31 cellular contexts compared by ENCODE assay signal in genomic region chr1:94260635-94261387, GRCh38. TPM values are rescaled to one million over a fixed set of nuclear protein-coding genes. Genes with fewer than 3 reads are reported as not detected.
"Had no signal": no experiment of that assay in that cellular context is flagged by ENCODE, and none has a peak within 500 bp of the region (broad histone marks: within the 10 kb centered on the region; RNA-seq: fewer than 3 reads in every experiment).

No MANE protein-coding gene starts in this region.

- H3K4me3 ChIP-seq: esophagus squamous epithelium, left ventricle myocardium inferior, lung, psoas muscle, suprapubic skin, tibial nerve had no signal

- H2AFZ ChIP-seq: parathyroid adenoma had no signal

- H3K36me3 Mint-ChIP-seq: activated naive CD4-positive, alpha-beta T cell treated with anti-CD3 and anti-CD28 coated beads, Interleukin-2, amount 50 U/mL, for 24 hours; naive thymus-derived CD8-positive, alpha-beta T cell; WTC11 had no signal

- H3K27me3 ChIP-seq: esophagus squamous epithelium, suprapubic skin, tibial nerve had no signal

- H3K79me2 ChIP-seq: parathyroid adenoma had no signal

- DNase-seq: activated CD4-positive, alpha-beta memory T cell treated with anti-CD3 and anti-CD28 coated beads, Interleukin-2, amount 10 ng/mL, durations not matched to agents 7 days and 5 days; activated CD4-positive, alpha-beta T cell treated with anti-CD3 and anti-CD28 coated beads for 1 hour; activated CD4-positive, alpha-beta T cell treated with anti-CD3 and anti-CD28 coated beads, Interleukin-2, amount 10 ng/mL, durations not matched to agents 7 days and 5 days; activated CD8-positive, alpha-beta memory T cell treated with anti-CD3 and anti-CD28 coated beads, Interleukin-2, amount 50 U/mL, for 48 hours; activated naive CD8-positive, alpha-beta T cell treated with anti-CD3 and anti-CD28 coated beads, Interleukin-2, amount 50 U/mL, for 24 hours; activated T-cell treated with anti-CD3 and anti-CD28 coated beads, Interleukin-2, amount 50 U/mL, for 24 hours; amygdala; effector CD8-positive, alpha-beta T cell; esophagus squamous epithelium; foreskin melanocyte; left ventricle myocardium inferior; naive thymus-derived CD8-positive, alpha-beta T cell; nucleus accumbens; psoas muscle; stimulated activated CD4-positive, alpha-beta T cell treated with anti-CD3 and anti-CD28 coated beads, Interleukin-15, amount 100 ng/mL, for 24 hours; stimulated activated CD4-positive, alpha-beta T cell treated with anti-CD3 and anti-CD28 coated beads, Interleukin-2, amount 100 ng/mL, for 24 hours; stimulated activated naive B cell treated with anti-CD40 and anti-IgM and Interleukin-4, amounts not matched to agents 10 μg/mL and 1 μg/mL and 100 μg/mL, for 72 hours; T-helper 2 cell had no signal

- H3K9ac ChIP-seq: parathyroid adenoma had no signal

- FAIRE-seq: bronchial epithelial cell, endometrium, islet of Langerhans had no signal

- H3K9me3 Mint-ChIP-seq: activated CD4-positive, alpha-beta memory T cell treated with anti-CD3 and anti-CD28 coated beads, Interleukin-2, amount 10 ng/mL, durations not matched to agents 7 days and 5 days; activated CD4-positive, alpha-beta T cell treated with anti-CD3 and anti-CD28 coated beads, Interleukin-2, amount 10 ng/mL, durations not matched to agents 7 days and 5 days; activated naive CD4-positive, alpha-beta T cell treated with anti-CD3 and anti-CD28 coated beads, Interleukin-2, amount 50 U/mL, for 24 hours; activated naive CD8-positive, alpha-beta T cell treated with anti-CD3 and anti-CD28 coated beads, Interleukin-2, amount 50 U/mL, for 24 hours; activated T-cell treated with anti-CD3 and anti-CD28 coated beads, Interleukin-2, amount 50 U/mL, for 24 hours; activated T-helper 2 cell treated with anti-CD3 and anti-CD28 coated beads, Interferon-gamma antibody, Interleukin-2, Interleukin-4, amounts not matched to agents 10 μg/mL and 5 μg/mL and 100 μg/mL, durations not matched to agents 14 hours and 24 hours and 36 hours; central memory CD8-positive, alpha-beta T cell; neural crest cell; stimulated activated naive B cell treated with anti-CD40 and anti-IgM and Interleukin-4, amounts not matched to agents 10 μg/mL and 1 μg/mL and 100 μg/mL, for 72 hours; WTC11 had no signal

- H3K9me3 ChIP-seq: esophagus squamous epithelium, left ventricle myocardium inferior, psoas muscle, suprapubic skin, tibial nerve had no signal

- H3K27ac ChIP-seq: epithelial cell of prostate, esophagus squamous epithelium, left ventricle myocardium inferior, parathyroid adenoma, psoas muscle, suprapubic skin, tibial nerve had no signal

- H3K36me3 ChIP-seq: esophagus squamous epithelium, left ventricle myocardium inferior, suprapubic skin, tibial nerve had no signal

- H3K4me3 Mint-ChIP-seq: activated CD4-positive, alpha-beta memory T cell treated with anti-CD3 and anti-CD28 coated beads, Interleukin-2, amount 10 ng/mL, durations not matched to agents 7 days and 5 days; activated CD4-positive, alpha-beta T cell treated with anti-CD3 and anti-CD28 coated beads, Interleukin-2, amount 10 ng/mL, durations not matched to agents 7 days and 5 days; activated naive CD4-positive, alpha-beta T cell treated with anti-CD3 and anti-CD28 coated beads, Interleukin-2, amount 50 U/mL, for 24 hours; activated naive CD8-positive, alpha-beta T cell treated with anti-CD3 and anti-CD28 coated beads, Interleukin-2, amount 50 U/mL, for 24 hours; activated T-cell treated with anti-CD3 and anti-CD28 coated beads, Interleukin-2, amount 50 U/mL, for 24 hours; central memory CD8-positive, alpha-beta T cell; naive thymus-derived CD8-positive, alpha-beta T cell; neural crest cell; stimulated activated naive B cell treated with anti-CD40 and anti-IgM and Interleukin-4, amounts not matched to agents 10 μg/mL and 1 μg/mL and 100 μg/mL, for 72 hours; WTC11 had no signal

- H3K27ac Mint-ChIP-seq: activated CD4-positive, alpha-beta memory T cell treated with anti-CD3 and anti-CD28 coated beads, Interleukin-2, amount 10 ng/mL, durations not matched to agents 7 days and 5 days; activated CD4-positive, alpha-beta T cell treated with anti-CD3 and anti-CD28 coated beads, Interleukin-2, amount 10 ng/mL, durations not matched to agents 7 days and 5 days; activated naive CD4-positive, alpha-beta T cell treated with anti-CD3 and anti-CD28 coated beads, Interleukin-2, amount 50 U/mL, for 24 hours; activated naive CD8-positive, alpha-beta T cell treated with anti-CD3 and anti-CD28 coated beads, Interleukin-2, amount 50 U/mL, for 24 hours; activated T-cell treated with anti-CD3 and anti-CD28 coated beads, Interleukin-2, amount 50 U/mL, for 24 hours; activated T-helper 2 cell treated with anti-CD3 and anti-CD28 coated beads, Interferon-gamma antibody, Interleukin-2, Interleukin-4, amounts not matched to agents 10 μg/mL and 5 μg/mL and 100 μg/mL, durations not matched to agents 14 hours and 24 hours and 36 hours; naive thymus-derived CD8-positive, alpha-beta T cell; stimulated activated naive B cell treated with anti-CD40 and anti-IgM and Interleukin-4, amounts not matched to agents 10 μg/mL and 1 μg/mL and 100 μg/mL, for 72 hours; WTC11 had no signal

- H3K4me1 Mint-ChIP-seq: activated CD4-positive, alpha-beta memory T cell treated with anti-CD3 and anti-CD28 coated beads, Interleukin-2, amount 10 ng/mL, durations not matched to agents 7 days and 5 days; activated CD4-positive, alpha-beta T cell treated with anti-CD3 and anti-CD28 coated beads, Interleukin-2, amount 10 ng/mL, durations not matched to agents 7 days and 5 days; activated naive CD4-positive, alpha-beta T cell treated with anti-CD3 and anti-CD28 coated beads, Interleukin-2, amount 50 U/mL, for 24 hours; activated naive CD8-positive, alpha-beta T cell treated with anti-CD3 and anti-CD28 coated beads, Interleukin-2, amount 50 U/mL, for 24 hours; central memory CD8-positive, alpha-beta T cell; naive thymus-derived CD8-positive, alpha-beta T cell; neural crest cell had no signal

- ATAC-seq: activated naive CD8-positive, alpha-beta T cell treated with anti-CD3 and anti-CD28 coated beads, Interleukin-2, amount 50 U/mL, for 24 hours; naive thymus-derived CD8-positive, alpha-beta T cell; psoas muscle had no signal

RNA-seq across cellular contexts. Expression of gene ARHGAP29, which starts 23.4 kb away (rescaled TPM):
- total RNA-seq: activated CD4-positive, alpha-beta T cell treated with anti-CD3 and anti-CD28 coated beads, Interleukin-2, amount 10 ng/mL, durations not matched to agents 7 days and 5 days; naive thymus-derived CD8-positive, alpha-beta T cell had no signal
- polyA plus RNA-seq: naive thymus-derived CD8-positive, alpha-beta T cell had no signal
